In the genomic region with DNA sequence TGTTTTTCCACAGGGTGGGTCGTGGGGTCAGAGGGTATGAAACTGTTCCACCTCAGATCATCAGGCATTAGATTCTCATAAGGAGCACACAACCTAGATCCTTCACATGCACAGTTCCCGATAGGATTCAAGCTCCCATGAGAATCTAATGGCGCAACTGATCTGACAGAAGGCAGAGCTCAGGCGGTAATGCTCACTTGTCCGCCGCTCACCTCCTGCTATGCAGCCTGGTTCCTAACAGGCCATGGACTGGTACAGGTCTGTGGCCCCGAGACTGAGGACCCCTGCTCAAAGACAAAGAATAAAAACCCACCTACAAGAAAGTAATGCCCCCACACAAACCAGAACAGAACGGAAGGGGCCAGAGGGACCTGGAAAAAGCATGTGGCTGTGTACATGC, we compare ENCODE assay signal across 18 cellular contexts.
DNase-seq lines count a peak whose midpoint lies in the region; ATAC-seq, FAIRE-seq and TF ChIP-seq lines count a peak whose summit lies in the region.
"Had no signal": no experiment of that assay in that cellular context is flagged by ENCODE, and none has a peak within 500 bp of the region (broad histone marks: within the 10 kb centered on the region; RNA-seq: fewer than 3 reads in every experiment).

No MANE protein-coding gene starts in this region.

- H3K9me1 ChIP-seq in K562 (ENCODE audit: control insufficient read depth, insufficient read depth, low read length), result no peaks in the 10 kb centered on the region

- TF ChIP-seq CTCF in right atrium auricular region (IDR thresholded peaks at IDR 0.05) (no peak), heart left ventricle (IDR thresholded peaks at IDR 0.05) (no peak), K562 (IDR thresholded peaks at IDR 0.05 in 2 of 3, conservative IDR thresholded peaks at IDR 0.05 in 1 of 3; ENCODE audit: insufficient read depth in 2 of 3, low read depth in 1 of 3, low read length in 3 of 3) (no peak)

- 92 to 98% (median 97%) methylated on average over 6 to 8 of the region's 8 CpGs for WGBS in heart left ventricle, 4 donors
- whole genome bisulfite sequencing in K562 (ENCODE audit: insufficient coverage, low coverage, missing lambda C conversion rate), result 60% methylated on average over 8 of the region's 8 CpGs

- CTCF ChIA-PET in K562 (lab: Yijun Ruan, JAX; ENCODE audit: low intra/inter-chr PET ratio), result no interaction called here

- BruUV-seq in K562 (replicated peaks; lab: Mats Ljungman, UMichigan), result no TSS peak

- in situ Hi-C loops in K562 (cut with MboI), result no loop called here

- no peaks in the 10 kb centered on the region for H4K20me1 ChIP-seq in K562 (replicated peaks; ENCODE audit: control insufficient read depth, insufficient read depth, low read length)

- no peaks in the 10 kb centered on the region for H3K27me3 ChIP-seq in right atrium auricular region
- H3K27me3 ChIP-seq in heart left ventricle, result no peaks in the 10 kb centered on the region
- peaks cover 0 to 6% of the 10 kb centered on the region in 2 experiments; a peak in 1 of 5 replicates for H3K27me3 ChIP-seq in K562 (ENCODE audit: control insufficient read depth in 2 of 2, insufficient read depth in 2 of 2, low read length in 2 of 2)

- no peaks in the 10 kb centered on the region for H3K79me2 ChIP-seq in K562 (ENCODE audit: control insufficient read depth, insufficient read depth, low read length)

- H3K27ac ChIP-seq in right atrium auricular region, result no peak overlapping the region
- H3K27ac ChIP-seq in heart left ventricle, result no peak overlapping the region
- H3K27ac ChIP-seq in K562 (ENCODE audit: extremely low read depth, low read depth, low read length), result no peak overlapping the region
- H3K27ac ChIP-seq: A549, C4-2B, HL-60 had no signal

- H3K9me3 ChIP-seq in right atrium auricular region, result peaks cover 0 to 3% of the 10 kb centered on the region in 2 donors
- peaks cover 0 to 6% (median 0%) of the 10 kb centered on the region in 12 donors for H3K9me3 ChIP-seq in heart left ventricle
- H3K9me3 ChIP-seq in K562 (replicated peaks; ENCODE audit: control insufficient read depth, insufficient read depth, low read depth, low read length), result no peaks in the 10 kb centered on the region; the same call in 1 of the 2 replicates
- H3K9me3 ChIP-seq: A549 had no signal

- H3K9ac ChIP-seq in K562 (ENCODE audit: insufficient read depth in 1 of 2, low read depth in 2 of 2, low read length in 2 of 2), result no peak overlapping the region

- DNase-seq in right atrium auricular region (ENCODE audit: low spot score) (peak; percentile 43), heart left ventricle (no peak), K562 (ENCODE audit: extremely low read depth in 1 of 4, low spot score in 3 of 4) (no peak), NCI-H1105 treated with DMSO at 0.1 percent for 48 hours (lab: John Stamatoyannopoulos, UW) (no peak), A172 (ENCODE audit: low spot score) (no peak)
- no peak for DNase-seq in stimulated activated effector memory CD8-positive, alpha-beta T cell treated with anti-CD3 and anti-CD28 coated beads, Interleukin-12 subunit alpha, Interleukin-12 subunit beta, amount 100 ng/mL, for 72 hours (ENCODE audit: low spot score in 2 of 2)
- DNase-seq: AML-193; CD4-positive, alpha-beta T cell; DMS79 treated with DMSO at 0.1 percent for 48 hours; GF-D8; GOT3; H7; HFFc6; IMR-90 had no signal

- no peak overlapping the region for H3K4me3 Mint-ChIP-seq in stimulated activated effector memory CD8-positive, alpha-beta T cell treated with anti-CD3 and anti-CD28 coated beads, Interleukin-12 subunit alpha, Interleukin-12 subunit beta, amount 100 ng/mL, for 72 hours
- H3K4me3 Mint-ChIP-seq: CD4-positive, alpha-beta T cell; HFFc6 had no signal

- FAIRE-seq in K562 (lab: Jason Lieb, UNC), result no peak
- FAIRE-seq: A549 had no signal

- peaks cover 30% of the 10 kb centered on the region for H3K4me1 Mint-ChIP-seq in stimulated activated effector memory CD8-positive, alpha-beta T cell treated with anti-CD3 and anti-CD28 coated beads, Interleukin-12 subunit alpha, Interleukin-12 subunit beta, amount 100 ng/mL, for 72 hours

- H2AFZ ChIP-seq in K562 (ENCODE audit: low read depth, low read length), result no peak overlapping the region

- no peak for TF ChIP-seq EP300 in K562 (IDR thresholded peaks at IDR 0.05; ENCODE audit: low read length)

- POLR2A ChIA-PET in K562 (lab: Yijun Ruan, JAX), result no interaction called here

- H3K9me3 Mint-ChIP-seq in stimulated activated effector memory CD8-positive, alpha-beta T cell treated with anti-CD3 and anti-CD28 coated beads, Interleukin-12 subunit alpha, Interleukin-12 subunit beta, amount 100 ng/mL, for 72 hours, result no peaks in the 10 kb centered on the region
- H3K9me3 Mint-ChIP-seq: CD4-positive, alpha-beta T cell had no signal

- no peak for TF ChIP-seq RAD21 in K562 (CRISPR knock-in tag; conservative IDR thresholded peaks at IDR 0.05 in 1 of 2, IDR thresholded peaks at IDR 0.05 in 1 of 2)

- H3K4me2 ChIP-seq in K562 (ENCODE audit: insufficient read depth, low read length), result 0 out of 2 replicates have a peak overlapping the region, but pooled peaks have one; percentile 2
- H3K4me2 ChIP-seq: A549 had no signal

- H3K4me1 ChIP-seq in right atrium auricular region (peaks cover 0 to 8% of the 10 kb centered on the region in 2 donors), heart left ventricle (peaks cover 0 to 17% (median 6%) of the 10 kb centered on the region in 12 donors), K562 (replicated peaks in 1 of 2; ENCODE audit: control insufficient read depth in 2 of 2, insufficient read depth in 2 of 2, low read length in 2 of 2) (peaks cover 0 to 11% of the 10 kb centered on the region in 2 experiments; a peak in 4 of 5 replicates)
- H3K4me1 ChIP-seq: A549 had no signal

- H3K36me3 Mint-ChIP-seq in stimulated activated effector memory CD8-positive, alpha-beta T cell treated with anti-CD3 and anti-CD28 coated beads, Interleukin-12 subunit alpha, Interleukin-12 subunit beta, amount 100 ng/mL, for 72 hours, result no peaks in the 10 kb centered on the region

- intact Hi-C loops in heart left ventricle (cut with DNase I) (no loop called here), K562 (cut with micrococcal nuclease) (no loop called here)

- H3K4me3 ChIP-seq in right atrium auricular region, result no peak overlapping the region
- H3K4me3 ChIP-seq in heart left ventricle, result no peak overlapping the region
- no peak overlapping the region for H3K4me3 ChIP-seq in K562
- H3K4me3 ChIP-seq: A549 had no signal

- peak overlapping the region; percentile 54 for H3K27ac Mint-ChIP-seq in stimulated activated effector memory CD8-positive, alpha-beta T cell treated with anti-CD3 and anti-CD28 coated beads, Interleukin-12 subunit alpha, Interleukin-12 subunit beta, amount 100 ng/mL, for 72 hours
- H3K27ac Mint-ChIP-seq: CD4-positive, alpha-beta T cell; HFFc6 had no signal

- no peak for TF ChIP-seq POLR2A in heart left ventricle (IDR thresholded peaks at IDR 0.05)
- TF ChIP-seq POLR2A in K562 (conservative IDR thresholded peaks at IDR 0.05), result no peak

- H3K36me3 ChIP-seq in right atrium auricular region, result no peaks in the 10 kb centered on the region
- no peaks in the 10 kb centered on the region for H3K36me3 ChIP-seq in heart left ventricle
- H3K36me3 ChIP-seq in K562 (ENCODE audit: control insufficient read depth, insufficient read depth, low read length), result no peaks in the 10 kb centered on the region

- ATAC-seq in heart left ventricle (no peak), K562 (peak; percentile 26)
- ATAC-seq in stimulated activated effector memory CD8-positive, alpha-beta T cell treated with anti-CD3 and anti-CD28 coated beads, Interleukin-12 subunit alpha, Interleukin-12 subunit beta, amount 100 ng/mL, for 72 hours, result no peak
- ATAC-seq: A549, HCT116 had no signal

TF ChIP-seq in K562, 482 proteins besides CTCF, POLR2A, EP300 and RAD21:
- TF ChIP-seq, protein P1, sequence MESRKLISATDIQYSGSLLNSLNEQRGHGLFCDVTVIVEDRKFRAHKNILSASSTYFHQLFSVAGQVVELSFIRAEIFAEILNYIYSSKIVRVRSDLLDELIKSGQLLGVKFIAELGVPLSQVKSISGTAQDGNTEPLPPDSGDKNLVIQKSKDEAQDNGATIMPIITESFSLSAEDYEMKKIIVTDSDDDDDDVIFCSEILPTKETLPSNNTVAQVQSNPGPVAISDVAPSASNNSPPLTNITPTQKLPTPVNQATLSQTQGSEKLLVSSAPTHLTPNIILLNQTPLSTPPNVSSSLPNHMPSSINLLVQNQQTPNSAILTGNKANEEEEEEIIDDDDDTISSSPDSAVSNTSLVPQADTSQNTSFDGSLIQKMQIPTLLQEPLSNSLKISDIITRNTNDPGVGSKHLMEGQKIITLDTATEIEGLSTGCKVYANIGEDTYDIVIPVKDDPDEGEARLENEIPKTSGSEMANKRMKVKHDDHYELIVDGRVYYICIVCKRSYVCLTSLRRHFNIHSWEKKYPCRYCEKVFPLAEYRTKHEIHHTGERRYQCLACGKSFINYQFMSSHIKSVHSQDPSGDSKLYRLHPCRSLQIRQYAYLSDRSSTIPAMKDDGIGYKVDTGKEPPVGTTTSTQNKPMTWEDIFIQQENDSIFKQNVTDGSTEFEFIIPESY (CRISPR knock-in tag; IDR thresholded peaks at IDR 0.05), result peak; percentile 89
- no peak for TF ChIP-seq ESRRB (CRISPR knock-in tag; IDR thresholded peaks at IDR 0.05; ENCODE audit: borderline replicate concordance)
- no peak for TF ChIP-seq ZNF507 (tag; conservative IDR thresholded peaks at IDR 0.05)
- no peak for TF ChIP-seq PYGO2 (tag; IDR thresholded peaks at IDR 0.05)
